Comparison of ENCODE assay signal across 8 cellular contexts in genomic region chr19:4007021-4007835, GRCh38. TPM values are rescaled to one million over a fixed set of nuclear protein-coding genes. Genes with fewer than 3 reads are reported as not detected.
DNase-seq lines count a peak whose midpoint lies in the region; FAIRE-seq and TF ChIP-seq lines count a peak whose summit lies in the region.

TSS of gene PIAS4 (plus strand) at chr19:4007736. CDS start at chr19:4007761, 25 bp downstream.

- H3K27me3 ChIP-seq in H1 (replicated peaks in 1 of 4; ENCODE audit: control insufficient read depth in 3 of 4, extremely low read depth in 1 of 4, insufficient read depth in 3 of 4, low read length in 3 of 4) (no peaks in the 10 kb centered on the region), mesendoderm (ENCODE audit: insufficient read depth, low read length, poor library complexity) (no peaks in the 10 kb centered on the region)

- no peak within 1 kb of the TSS for H3K14ac ChIP-seq in H1 (ENCODE audit: insufficient read length)

- TF ChIP-seq CTCF in GM20000 (IDR thresholded peaks at IDR 0.05; ENCODE audit: extremely low read depth, missing control alignments) (no peak), H1 (IDR thresholded peaks at IDR 0.05; ENCODE audit: control extremely low read depth in 1 of 3, insufficient read depth in 1 of 3, low read depth in 1 of 3, low read length in 3 of 3) (no peak)

- H4K8ac ChIP-seq in H1 (ENCODE audit: extremely low read depth, insufficient read depth, low read length) (peak within 1 kb of the TSS; percentile 94), mesendoderm (ENCODE audit: low read depth, low read length) (peak within 1 kb of the TSS; percentile 97)

- no peak within 1 kb of the TSS for H2AK5ac ChIP-seq in H1 (ENCODE audit: low read depth, low read length)
- no peak within 1 kb of the TSS for H2AK5ac ChIP-seq in mesendoderm (ENCODE audit: low read length)

- H3K4me1 ChIP-seq in H1 (replicated peaks in 1 of 4; ENCODE audit: control insufficient read depth in 3 of 4, insufficient read depth in 4 of 4, low read length in 3 of 4) (peaks cover 2 to 12% (median 5%) of the 10 kb centered on the region in 4 experiments), mesendoderm (ENCODE audit: control insufficient read depth, low read depth, low read length) (no peaks in the 10 kb centered on the region)

- H2BK5ac ChIP-seq in H1 (ENCODE audit: low read depth, low read length) (peak within 1 kb of the TSS; percentile 94; the same call in 1 of the 2 replicates), mesendoderm (ENCODE audit: low read length) (peak within 1 kb of the TSS; percentile 85)

- H2BK15ac ChIP-seq in H1 (ENCODE audit: low read length) = peak within 1 kb of the TSS; percentile 46; the same call in 1 of the 2 replicates
- H2BK15ac ChIP-seq in mesendoderm (replicated peaks; ENCODE audit: low read depth) = no peak within 1 kb of the TSS

- H3K9me3 ChIP-seq in H1 (ENCODE audit: insufficient read depth in 2 of 2, low read depth in 1 of 2, low read length in 1 of 2) = no peaks in the 10 kb centered on the region

- peak within 1 kb of the TSS; percentile 69 to 99 (median 92) for H3K4me3 ChIP-seq in H1 (ENCODE audit: extremely low read depth in 1 of 4, insufficient read depth in 2 of 4, low read depth in 3 of 4, low read length in 4 of 4)
- H3K4me3 ChIP-seq in mesendoderm (ENCODE audit: low read length) = peak within 1 kb of the TSS; percentile 81

- peaks cover 5% of the 10 kb centered on the region for H3K23me2 ChIP-seq in H1 (ENCODE audit: low read depth, low read length)

- H2BK12ac ChIP-seq in H1 (ENCODE audit: low read depth, low read length) = peak within 1 kb of the TSS; percentile 27; the same call in 1 of the 2 replicates

- peak within 1 kb of the TSS; percentile 98 for H3K18ac ChIP-seq in H1 (ENCODE audit: extremely low read depth, low read length)
- peak within 1 kb of the TSS; percentile 97 for H3K18ac ChIP-seq in mesendoderm (ENCODE audit: low read length)

- H2BK20ac ChIP-seq in H1 (ENCODE audit: low read length) = no peak within 1 kb of the TSS

- no peak for FAIRE-seq in H1 (lab: Jason Lieb, UNC)

- no peak within 1 kb of the TSS; the same call in 1 of the 2 replicates for H2AFZ ChIP-seq in H1 (ENCODE audit: low read length)

- peak within 1 kb of the TSS; percentile 63 to 96 for H3K4me2 ChIP-seq in H1 (ENCODE audit: insufficient read depth in 1 of 2, low read depth in 2 of 2, low read length in 2 of 2)
- H3K4me2 ChIP-seq in mesendoderm (ENCODE audit: low read length) = peak within 1 kb of the TSS; percentile 72

- TF ChIP-seq RAD21 in H1 (IDR thresholded peaks at IDR 0.05 in 1 of 2, conservative IDR thresholded peaks at IDR 0.05 in 1 of 2; ENCODE audit: low read depth in 2 of 2, low read length in 2 of 2) = no peak; a peak in 1 of 4 replicates

- H3K79me2 ChIP-seq in H1 (ENCODE audit: control insufficient read depth in 1 of 2, insufficient read depth in 2 of 2, low read length in 2 of 2) = peaks cover 13 to 40% of the 10 kb centered on the region in 2 experiments
- H3K79me2 ChIP-seq in mesendoderm (ENCODE audit: control insufficient read depth, insufficient read depth, low read length) = peaks cover 36% of the 10 kb centered on the region

- peaks cover 12 to 18% of the 10 kb centered on the region in 2 experiments for H4K20me1 ChIP-seq in H1 (replicated peaks in 1 of 2; ENCODE audit: control insufficient read depth in 1 of 2, insufficient read depth in 2 of 2, low read length in 2 of 2)

- H3K79me1 ChIP-seq in H1 (ENCODE audit: low read depth, low read length) = peaks cover 8% of the 10 kb centered on the region; the same call in 1 of the 2 replicates
- H3K79me1 ChIP-seq in mesendoderm (ENCODE audit: low read length) = peaks cover 14% of the 10 kb centered on the region

- CTCF ChIA-PET in H1 (lab: Charles Lee; ENCODE audit: partially characterized antibody) = interaction anchor here (1.0 to 3.4 kb wide), 2 partner anchors 18 to 19 kb away, joined by 5 to 21 read pairs; no protein-coding TSS in a partner anchor

- peak in 1 of 2 experiments; percentile 16; a peak in 1 of 3 replicates for TF ChIP-seq EP300 in H1 (IDR thresholded peaks at IDR 0.05; ENCODE audit: borderline replicate concordance in 1 of 2, low read depth in 2 of 2, low read length in 2 of 2)

- POLR2A ChIA-PET in H1 (lab: Charles Lee; ENCODE audit: partially characterized antibody) = interaction anchor here (0.9 to 7.2 kb wide), 16 partner anchors 12 to 133 kb away, joined by 3 to 125 read pairs (median 4); partner anchors contain the start of genes EEF2 and NMRK2

- WGBS in H1 (ENCODE audit: extremely low coverage in 1 of 2, insufficient coverage in 1 of 2, insufficient read length in 1 of 2, insufficient replicate concordance in 2 of 2, low coverage in 1 of 2, low lambda C conversion rate in 2 of 2, missing lambda C conversion rate in 1 of 2), 2 experiments = 2% methylated on average over 55 of the region's 91 CpGs; no CpG with 5 or more reads in 1 of the 2 experiments
- no CpG with 5 or more reads among the region's 91 CpGs for WGBS in mesendoderm (ENCODE audit: extremely low coverage, insufficient coverage, low lambda C conversion rate)

- no peak within 1 kb of the TSS for H3K23ac ChIP-seq in H1 (ENCODE audit: insufficient read length)
- no peak within 1 kb of the TSS for H3K23ac ChIP-seq in mesendoderm (ENCODE audit: low read length)

- no peak within 1 kb of the TSS for H3K4ac ChIP-seq in H1 (replicated peaks; ENCODE audit: insufficient read length, low read depth, low read length)
- peak within 1 kb of the TSS; percentile 84 for H3K4ac ChIP-seq in mesendoderm (ENCODE audit: low read depth, low read length)

- H4K5ac ChIP-seq in H1 (ENCODE audit: insufficient read length, low read depth, low read length) = peak within 1 kb of the TSS; percentile 87
- H4K5ac ChIP-seq in mesendoderm (ENCODE audit: low read length) = no peak within 1 kb of the TSS

- peak in 1 of 2 experiments; percentile 75; a peak in 1 of 3 replicates for TF ChIP-seq POLR2A in H1 (IDR thresholded peaks at IDR 0.05; ENCODE audit: control extremely low read depth in 1 of 2, low read depth in 2 of 2, low read length in 2 of 2)

- H3K27ac ChIP-seq in H1 (ENCODE audit: low read depth, low read length) (peak within 1 kb of the TSS; percentile 83; the same call in 1 of the 2 replicates), mesendoderm (ENCODE audit: low read depth, low read length) (peak within 1 kb of the TSS; percentile 57)

- H3K56ac ChIP-seq in H1 (replicated peaks; ENCODE audit: insufficient read length, low read depth, low read length) = peak within 1 kb of the TSS; percentile 92
- peak within 1 kb of the TSS; percentile 99 for H3K56ac ChIP-seq in mesendoderm (ENCODE audit: low read length)

- H2BK120ac ChIP-seq in H1 (replicated peaks; ENCODE audit: low read depth, low read length) = peak within 1 kb of the TSS; percentile 83
- no peak within 1 kb of the TSS for H2BK120ac ChIP-seq in mesendoderm (ENCODE audit: low read depth, low read length)

- H3K9ac ChIP-seq in H1 (replicated peaks in 1 of 4; ENCODE audit: extremely low read depth in 1 of 4, low read depth in 3 of 4, low read length in 3 of 4) = peak within 1 kb of the TSS; percentile 53 to 86 (median 78)
- H3K9ac ChIP-seq in mesendoderm (ENCODE audit: low read length) = peak within 1 kb of the TSS; percentile 94

- H4K91ac ChIP-seq in H1 (replicated peaks; ENCODE audit: insufficient read length, low read length) = peak within 1 kb of the TSS; percentile 88

- H3K36me3 ChIP-seq in H1 (ENCODE audit: control insufficient read depth in 2 of 4, insufficient read depth in 4 of 4, low read length in 3 of 4) (no peaks in the 10 kb centered on the region), mesendoderm (ENCODE audit: control insufficient read depth, insufficient read depth, low read length) (no peaks in the 10 kb centered on the region)

- DNase-seq in CMK (ENCODE audit: low read depth) = peak; percentile 82
- DNase-seq in GM20000 (ENCODE audit: low spot score) = peak; percentile 100
- peak; percentile 82 for DNase-seq in HT1080 (ENCODE audit: low read depth)
- peak; percentile 86 to 95 for DNase-seq in NOMO-1 (lab: John Stamatoyannopoulos, UW; ENCODE audit: unreplicated experiment in 2 of 2)
- DNase-seq in activated CD8-positive, alpha-beta memory T cell treated with anti-CD3 and anti-CD28 coated beads for 48 hours (ENCODE audit: low read depth in 2 of 3, low spot score in 2 of 3) = peak; percentile 88 to 96 (median 95)
- DNase-seq in H1 (ENCODE audit: low read depth in 1 of 2, low spot score in 2 of 2) = peak; percentile 85 to 93
- DNase-seq in mesendoderm = peak; percentile 97
- peak; percentile 78 for DNase-seq in stimulated activated CD8-positive, alpha-beta memory T cell treated with anti-CD3 and anti-CD28 coated beads, Interleukin-15, amount 100 ng/mL, for 1 hour (ENCODE audit: low read depth)

TF ChIP-seq in H1, 55 proteins besides CTCF, POLR2A, EP300 and RAD21 (continues in another document):
- peak; percentile 58 for TF ChIP-seq TAF7 (optimal IDR thresholded peaks at IDR 0.05; ENCODE audit: borderline replicate concordance, low read depth, low read length)
- no peak for TF ChIP-seq SAP30 (IDR thresholded peaks at IDR 0.05; ENCODE audit: insufficient read depth, insufficient replicate concordance, low read length)
- no peak for TF ChIP-seq CTBP2 (IDR thresholded peaks at IDR 0.05; ENCODE audit: borderline replicate concordance, insufficient read depth, insufficient read length, low read length)
- peak; percentile 93 for TF ChIP-seq ASH2L (IDR thresholded peaks at IDR 0.05; ENCODE audit: low read length)
- TF ChIP-seq GTF2F1 (IDR thresholded peaks at IDR 0.05; ENCODE audit: borderline replicate concordance, low read depth, low read length) = no peak
- peak; percentile 29; the same call in 1 of the 2 replicates for TF ChIP-seq GABPA (IDR thresholded peaks at IDR 0.05; ENCODE audit: borderline replicate concordance, insufficient read depth, low read length)
- TF ChIP-seq SP4 (IDR thresholded peaks at IDR 0.05; ENCODE audit: low read length) = 0 out of 2 replicates have a peak, but pooled peaks have one; percentile 27

RNA-seq across cellular contexts. Expression of gene PIAS4, which starts in this region (rescaled TPM):
- 15.1 and 20.0 TPM in 2 replicates for total RNA-seq in HT1080 (2014; rRNA removed; shearing (Covaris generic))
- polyA plus RNA-seq in HT1080 (2015; cell fraction: cytosol; rRNA removed) = 14.0 and 16.5 TPM in 2 replicates
- polyA plus RNA-seq in HT1080 (2015; cell fraction: nucleus; rRNA removed) = 17.7 and 20.5 TPM in 2 replicates
- total RNA-seq in H1 (2021; fragmentation: NEBNext Ultra II Directional; extraction: Animal tissue kit (Norgen Biotek cat#: 25700)) = 41.4 and 51.4 TPM in 2 replicates
- 30.2 and 50.9 TPM in 2 replicates for polyA plus RNA-seq in H1 (2011; rRNA removed)
- 20.8 TPM for polyA plus RNA-seq in H1 (2011; cell fraction: cytosol; rRNA removed)
- polyA plus RNA-seq in H1 (2011; cell fraction: nucleus; rRNA removed) = 63.1 TPM
- 38.4 to 43.8 TPM (median 41.8 TPM) in 4 replicates for polyA plus RNA-seq in H1 (2012, experiment 1 of 2)
- polyA plus RNA-seq in H1 (2012, experiment 2 of 2) = 41.0 TPM
- 50.9 TPM for polyA plus RNA-seq in H1 (2013, experiment 1 of 2)
- 51.6 TPM for polyA plus RNA-seq in H1 (2013, experiment 2 of 2)
- 15.1 and 22.0 TPM in 2 replicates for polyA minus RNA-seq in H1 (2011; rRNA and poly(A)+ RNA removed)
- polyA minus RNA-seq in H1 (2011; cell fraction: cytosol; rRNA and poly(A)+ RNA removed) = 18.9 TPM
- 25.7 TPM for polyA minus RNA-seq in H1 (2011; cell fraction: nucleus; rRNA and poly(A)+ RNA removed)
- 63.4 TPM for polyA plus RNA-seq in mesendoderm (2013, experiment 1 of 2)
- polyA plus RNA-seq in mesendoderm (2013, experiment 2 of 2) = 63.3 TPM

Comparison
In these comparisons a context has a peak if more than half of its experiments do, and no peak if none do; other contexts are left out.
1. Peak in every context shown above with its lines: DNase-seq, H3K4me3 ChIP-seq and H3K27ac ChIP-seq.